ENCODE assay signal across 8 cellular contexts in genomic region chr11:560305-561147, GRCh38. TPM values are rescaled to one million over a fixed set of nuclear protein-coding genes. Genes with fewer than 3 reads are reported as not detected.
DNase-seq lines count a peak whose midpoint lies in the region; ATAC-seq, FAIRE-seq and TF ChIP-seq lines count a peak whose summit lies in the region.

Gene LMNTD2, minus strand, starts transcription at chr11:560738. Its CDS starts 22 bp downstream, at chr11:560716.
Gene RASSF7, plus strand, starts transcription at chr11:560970. Its CDS starts 799 bp downstream, at chr11:561769.

- H3K9me3 Mint-ChIP-seq in GM23338: peaks cover 2% of the 10 kb centered on the region; the same call in 1 of the 3 replicates

- peak within 1 kb of the TSS in 4 of 5 donors; percentile 19 to 78 (median 61) for H3K9ac ChIP-seq in subcutaneous abdominal adipose tissue (ENCODE audit: low read length in 5 of 5)

- H3K9me3 ChIP-seq in neutrophil (no peaks in the 10 kb centered on the region), subcutaneous abdominal adipose tissue (ENCODE audit: control insufficient read depth in 5 of 5, low read length in 5 of 5) (no peaks in the 10 kb centered on the region)

- no peaks in the 10 kb centered on the region; the same call in 2 of the 3 replicates for H3K36me3 Mint-ChIP-seq in GM23338 (ENCODE audit: low read depth)

- no peaks in the 10 kb centered on the region for H3K9me2 ChIP-seq in GM23338 (ENCODE audit: insufficient read depth)

- no peak within 1 kb of the TSS; the same call in 1 of the 2 replicates for H2AFZ ChIP-seq in GM23338

- peak; percentile 60 for ATAC-seq in GM23338

- H3K27me3 ChIP-seq in GM23338 (ENCODE audit: insufficient read depth) (peaks cover 27% of the 10 kb centered on the region), neutrophil (peaks cover 44% of the 10 kb centered on the region), subcutaneous abdominal adipose tissue (ENCODE audit: control insufficient read depth in 5 of 5, insufficient read depth in 4 of 5, low read length in 5 of 5) (peaks cover 28 to 43% (median 37%) of the 10 kb centered on the region in 5 donors)

- H3F3A ChIP-seq in GM23338 (replicated peaks; ENCODE audit: low read depth): peaks cover 8% of the 10 kb centered on the region; the same call in 1 of the 2 replicates

- H3K27ac ChIP-seq in GM23338 (ENCODE audit: low read depth): no peak within 1 kb of the TSS
- H3K27ac ChIP-seq in neutrophil: peak within 1 kb of the TSS; percentile 78
- no peak within 1 kb of the TSS for H3K27ac ChIP-seq in subcutaneous abdominal adipose tissue (ENCODE audit: low read depth, low read length)

- H4K20me1 ChIP-seq in GM23338 (replicated peaks; ENCODE audit: insufficient read depth): peaks cover 12% of the 10 kb centered on the region

- 0 out of 2 replicates have a peak, but pooled peaks cover 7% of the 10 kb centered on the region for H3K79me2 ChIP-seq in GM23338 (replicated peaks; ENCODE audit: insufficient read depth)

- peak within 1 kb of the TSS; percentile 59; the same call in 1 of the 2 replicates for H3K27ac Mint-ChIP-seq in GM23338

- H3K4me3 ChIP-seq in GM23338: peak within 1 kb of the TSS; percentile 88
- H3K4me3 ChIP-seq in neutrophil (ENCODE audit: low read depth in 1 of 2, low read length in 1 of 2): peak within 1 kb of the TSS; percentile 87
- H3K4me3 ChIP-seq in subcutaneous abdominal adipose tissue (ENCODE audit: low read depth in 1 of 5, low read length in 5 of 5): peak within 1 kb of the TSS in 4 of 5 donors; percentile 65 to 81 (median 70)

- DNase-seq in Daoy (ENCODE audit: low read depth): peak; percentile 90
- DNase-seq in GM23338 (ENCODE audit: low spot score): peak; percentile 95
- DNase-seq in LoVo (ENCODE audit: low spot score): peak; percentile 94
- DNase-seq in SHP77 (lab: John Stamatoyannopoulos, UW): peak; percentile 39 to 48
- DNase-seq in activated gamma-delta T cell treated with Interleukin-2 at 50 U/mL for 16 hours: peak; percentile 96
- peak; percentile 99 to 100 for DNase-seq in frontal cortex (ENCODE audit: low spot score in 2 of 2)

- peak within 1 kb of the TSS; percentile 86 for H3K4me3 Mint-ChIP-seq in GM23338

- H3K4me1 ChIP-seq in GM23338 (ENCODE audit: insufficient read depth) (peaks cover 14% of the 10 kb centered on the region), neutrophil (ENCODE audit: control insufficient read depth in 1 of 2, insufficient read depth in 1 of 2, low read depth in 1 of 2, low read length in 1 of 2) (peaks cover 18 to 31% of the 10 kb centered on the region in 2 experiments), subcutaneous abdominal adipose tissue (ENCODE audit: control insufficient read depth in 5 of 5, insufficient read depth in 5 of 5, low read length in 5 of 5) (peaks cover 0 to 20% (median 18%) of the 10 kb centered on the region in 5 donors)

- no peak for FAIRE-seq in frontal cortex (lab: Jason Lieb, UNC)

- no peak for TF ChIP-seq CTCF in GM23338 (conservative IDR thresholded peaks at IDR 0.05; ENCODE audit: low read depth in 2 of 2)
- TF ChIP-seq CTCF in neutrophil (IDR thresholded peaks at IDR 0.05): peak; percentile 44

- H3K27me3 Mint-ChIP-seq in GM23338 (ENCODE audit: insufficient read depth, low read depth, poor library complexity): peaks cover 32% of the 10 kb centered on the region

- H3K36me3 ChIP-seq in GM23338 (ENCODE audit: insufficient read depth) (no peaks in the 10 kb centered on the region), neutrophil (peaks cover 19% of the 10 kb centered on the region), subcutaneous abdominal adipose tissue (ENCODE audit: control insufficient read depth in 5 of 5, insufficient read depth in 5 of 5, low read length in 5 of 5) (peaks cover 0 to 3% (median 0%) of the 10 kb centered on the region in 5 donors)

- H3K4me2 ChIP-seq in GM23338: peak within 1 kb of the TSS; percentile 91

- H3K4me1 Mint-ChIP-seq in GM23338: peaks cover 11% of the 10 kb centered on the region

TF ChIP-seq in GM23338, 12 proteins besides CTCF, POLR2A, EP300 and RAD21:
- no peak for TF ChIP-seq ZNF462 (CRISPR knock-in tag; IDR thresholded peaks at IDR 0.05)
- TF ChIP-seq POLR2AphosphoS5 (IDR thresholded peaks at IDR 0.05; ENCODE audit: low read depth): peak; percentile 57
- peak; percentile 60; the same call in 1 of the 2 replicates for TF ChIP-seq CREB1 (CRISPR knock-in tag; IDR thresholded peaks at IDR 0.05; ENCODE audit: low read depth)

RNA-seq across cellular contexts. Expression of gene LMNTD2, which starts in this region (rescaled TPM):
- 0.23 and 0.54 TPM in 2 replicates for total RNA-seq in Daoy (2014; rRNA removed; shearing (Covaris generic))
- total RNA-seq in GM23338 (2014; rRNA removed; shearing (Covaris generic)): 1.3 and 1.8 TPM in 2 replicates
- 1.9 and 2.1 TPM in 2 replicates for polyA plus RNA-seq in GM23338 (2016; fragmentation: Nextera tagmentation; extraction: Ambion mirVana)
- not detected for total RNA-seq in frontal cortex

RNA-seq across cellular contexts. Expression of gene RASSF7, which starts in this region (rescaled TPM):
- total RNA-seq in Daoy (2014; rRNA removed; shearing (Covaris generic)): 19.8 and 25.2 TPM in 2 replicates
- 59.1 and 64.8 TPM in 2 replicates for total RNA-seq in GM23338 (2014; rRNA removed; shearing (Covaris generic))
- polyA plus RNA-seq in GM23338 (2016; fragmentation: Nextera tagmentation; extraction: Ambion mirVana): 37.6 and 39.6 TPM in 2 replicates
- total RNA-seq in frontal cortex: 2.0 TPM

Comparison
In these comparisons a context has a peak if more than half of its experiments do, and no peak if none do; other contexts are left out.
1. DNase-seq: peak in every context shown above with its lines; median percentile 100 in frontal cortex; 96 in activated gamma-delta T cell treated with Interleukin-2 at 50 U/mL for 16 hours; 95 in GM23338; 94 in LoVo; 90 in Daoy; 44 in SHP77.